ENCODE assay signal across 20 cellular contexts in the genomic region with DNA sequence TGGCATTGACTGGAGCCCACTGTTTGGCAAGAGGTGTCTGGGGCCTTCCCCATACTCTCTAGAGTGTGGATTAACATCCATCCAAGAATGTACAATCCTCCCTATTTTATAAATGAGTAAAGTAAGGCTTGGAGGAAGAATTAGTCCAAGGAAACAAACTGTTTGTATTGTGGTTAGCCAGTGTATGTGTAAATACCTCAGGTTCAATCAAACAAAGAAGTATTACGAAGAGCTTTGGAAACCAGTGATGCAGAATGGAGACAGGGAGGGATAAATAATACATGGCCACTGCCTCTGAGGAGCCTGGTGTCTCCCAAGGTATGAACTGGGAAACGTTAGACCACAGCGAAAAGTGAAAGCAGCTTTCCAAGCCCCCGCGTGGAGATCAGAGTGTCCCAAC.
A peak's percentile ranks its signal among the peaks of the same experiment; 100 is the strongest.
DNase-seq lines count a peak whose midpoint lies in the region; ATAC-seq, FAIRE-seq and TF ChIP-seq lines count a peak whose summit lies in the region.
"Had no signal": no experiment of that assay in that cellular context is flagged by ENCODE, and none has a peak within 500 bp of the region (broad histone marks: within the 10 kb centered on the region; RNA-seq: fewer than 3 reads in every experiment).

No MANE protein-coding gene starts in this region.

- H4K20me1 ChIP-seq in PC-3 (ENCODE audit: low read length): no peaks in the 10 kb centered on the region

- no peaks in the 10 kb centered on the region for H3K36me3 ChIP-seq in PC-3 (ENCODE audit: low read depth, low read length)

- H3K4me1 ChIP-seq in PC-3 (ENCODE audit: insufficient read depth, low read length): no peaks in the 10 kb centered on the region
- H3K4me1 ChIP-seq: A549, Caco-2 had no signal

- H3F3A ChIP-seq in PC-3 (ENCODE audit: low read length, unreplicated experiment): no peaks in the 10 kb centered on the region

- H3K4me3 ChIP-seq in PC-3 (ENCODE audit: low read length) (no peak overlapping the region), epithelial cell of proximal tubule (ENCODE audit: low read depth, low read length) (no peak overlapping the region)
- H3K4me3 ChIP-seq: A549 had no signal

- H3K4me2 ChIP-seq in PC-3 (ENCODE audit: low read length): no peak overlapping the region
- H3K4me2 ChIP-seq: A549 had no signal

- no peak overlapping the region for H2AFZ ChIP-seq in PC-3 (ENCODE audit: low read length)

- no peaks in the 10 kb centered on the region for H3K79me2 ChIP-seq in PC-3 (ENCODE audit: low read length)

- TF ChIP-seq CTCF in PC-3 (conservative IDR thresholded peaks at IDR 0.05; ENCODE audit: low read depth, low read length) (no peak), epithelial cell of proximal tubule (conservative IDR thresholded peaks at IDR 0.05; ENCODE audit: low read depth, low read length) (no peak)

- no TSS peak for BruUV-seq in PC-3 (replicated peaks; lab: Mats Ljungman, UMichigan)

- CTCF ChIA-PET in PC-3 (lab: Charles Lee): no interaction called here

- no peak for FAIRE-seq in urothelium cell line (lab: Jason Lieb, UNC)
- FAIRE-seq: A549, D721Med, G401.6, GM12891, GM19239, HepG2 had no signal

- intact Hi-C loops in PC-3 (cut with micrococcal nuclease): no loop called here

- H3K27ac ChIP-seq in PC-3 (ENCODE audit: low read length): no peak overlapping the region
- H3K27ac ChIP-seq: A549, C4-2B had no signal

- no peak overlapping the region for H3K9ac ChIP-seq in PC-3 (ENCODE audit: low read length)

- no peaks in the 10 kb centered on the region for H3K9me2 ChIP-seq in PC-3 (replicated peaks; ENCODE audit: low read length)

- no peak for ATAC-seq in PC-3
- ATAC-seq in HG03095 (IDR thresholded peaks at IDR 0.05; ENCODE audit: unreplicated experiment): no peak
- ATAC-seq: A549, HepG2 had no signal

- DNase-seq in DMS79 treated with DMSO at 0.1 percent for 48 hours (lab: John Stamatoyannopoulos, UW): peak; percentile 27
- DNase-seq in PC-3: peak; percentile 17
- peak; percentile 12 for DNase-seq in epithelial cell of proximal tubule (ENCODE audit: low read depth)
- peak; percentile 43 for DNase-seq in kidney tubule cell (ENCODE audit: low spot score)
- no peak for DNase-seq in urothelium cell line (ENCODE audit: low spot score)
- DNase-seq in activated CD8-positive, alpha-beta memory T cell treated with anti-CD3 and anti-CD28 coated beads for 24 hours: no peak
- DNase-seq in 8988T: no peak
- DNase-seq: AML-193; Caco-2; CD4-positive, alpha-beta T cell; HCEC 1CT; KBM-7 had no signal

- POLR2A ChIA-PET in PC-3 (lab: Charles Lee; ENCODE audit: unreplicated experiment): no interaction called here

- H3K9me3 ChIP-seq in PC-3 (ENCODE audit: low read length): no peaks in the 10 kb centered on the region

- H3K27me3 ChIP-seq in PC-3 (ENCODE audit: low read length): peaks cover 28% of the 10 kb centered on the region

Comparison
In these comparisons a context has a peak if more than half of its experiments do, and no peak if none do; other contexts are left out.
1. DNase-seq: peak in DMS79 treated with DMSO at 0.1 percent for 48 hours (single experiment), PC-3 (single experiment), epithelial cell of proximal tubule (single experiment) and kidney tubule cell (single experiment); none in urothelium cell line (single experiment), activated CD8-positive, alpha-beta memory T cell treated with anti-CD3 and anti-CD28 coated beads for 24 hours (single experiment) and 8988T (single experiment).